ENCODE assay signal across 23 cellular contexts in genomic region chr3:129768728-129769127, GRCh38.
"Had no signal": no experiment of that assay in that cellular context is flagged by ENCODE, and none has a peak within 500 bp of the region (broad histone marks: within the 10 kb centered on the region; RNA-seq: fewer than 3 reads in every experiment).

No MANE protein-coding gene starts in this region.

- H3K4me3 ChIP-seq: body of pancreas, coronary artery, dorsolateral prefrontal cortex, gastrocnemius medialis, spleen, transverse colon had no signal

- DNase-seq: activated CD4-positive, alpha-beta T cell treated with anti-CD3 and anti-CD28 coated beads for 4 hours; activated CD4-positive, alpha-beta T cell treated with anti-CD3 and anti-CD28 coated beads, Interleukin-2, amount 50 U/mL, for 4 hours; activated effector memory CD4-positive, alpha-beta T cell treated with Interleukin-2 at 50 U/mL for 16 hours; activated naive CD4-positive, alpha-beta T cell treated with Interleukin-2 at 50 U/mL for 16 hours; aorta; body of pancreas; cerebellar nuclear complex; dorsolateral prefrontal cortex; effector memory CD4-positive, alpha-beta T cell; gastrocnemius medialis; hippocampal formation; left cardiac atrium; midbrain; naive thymus-derived CD4-positive, alpha-beta T cell; posterior cingulate gyrus; right cardiac atrium; spleen; stimulated activated naive CD4-positive, alpha-beta T cell treated with Interleukin-2 at 50 U/mL for 16 hours; transverse colon had no signal

- H3K36me3 ChIP-seq: gastrocnemius medialis, transverse colon had no signal

- FAIRE-seq: keratinocyte, urothelium cell line had no signal

- H3K27me3 ChIP-seq: body of pancreas, dorsolateral prefrontal cortex, gastrocnemius medialis, spleen, transverse colon had no signal

- H3K27ac Mint-ChIP-seq: activated naive CD8-positive, alpha-beta T cell; naive thymus-derived CD4-positive, alpha-beta T cell had no signal

- H3K9me3 ChIP-seq: body of pancreas, gastrocnemius medialis, spleen, transverse colon had no signal

- H3K27ac ChIP-seq: body of pancreas, coronary artery, dorsolateral prefrontal cortex, gastrocnemius medialis, spleen, transverse colon had no signal

- H3K9me3 Mint-ChIP-seq: naive thymus-derived CD4-positive, alpha-beta T cell had no signal

- H3K4me1 ChIP-seq: gastrocnemius medialis, spleen had no signal

- ATAC-seq: body of pancreas; gastrocnemius medialis; left cardiac atrium; naive thymus-derived CD4-positive, alpha-beta T cell; right cardiac atrium had no signal

- H3K4me3 Mint-ChIP-seq: activated naive CD8-positive, alpha-beta T cell; naive thymus-derived CD4-positive, alpha-beta T cell had no signal

- H3K27me3 Mint-ChIP-seq: activated naive CD8-positive, alpha-beta T cell; naive thymus-derived CD4-positive, alpha-beta T cell had no signal
